Comparison of ENCODE assay signal across 18 cellular contexts in genomic region chr19:28607066-28607583, GRCh38.
"Had no signal": no experiment of that assay in that cellular context is flagged by ENCODE, and none has a peak within 500 bp of the region (broad histone marks: within the 10 kb centered on the region; RNA-seq: fewer than 3 reads in every experiment).

No MANE protein-coding gene starts in this region.

- H3K36me3 ChIP-seq: neutrophil, sigmoid colon, thoracic aorta, transverse colon had no signal

- H2AFZ ChIP-seq: hepatocyte had no signal

- H3K27ac Mint-ChIP-seq: endodermal cell; naive thymus-derived CD8-positive, alpha-beta T cell; stimulated activated naive B cell treated with anti-CD40 and anti-IgM and Interleukin-4, amounts not matched to agents 10 μg/mL and 1 μg/mL and 100 μg/mL, for 72 hours had no signal

- H3K27me3 ChIP-seq: hepatocyte, neutrophil, sigmoid colon, transverse colon had no signal

- H3K4me3 ChIP-seq: coronary artery, hepatocyte, sigmoid colon, skin epidermis, thoracic aorta, transverse colon had no signal

- ATAC-seq: left colon; naive thymus-derived CD8-positive, alpha-beta T cell; stimulated activated naive B cell treated with anti-CD40 and anti-IgM and Interleukin-4, amounts not matched to agents 10 μg/mL and 1 μg/mL and 100 μg/mL, for 72 hours; stimulated activated naive CD8-positive, alpha-beta T cell treated with anti-CD3 and anti-CD28 coated beads, Interleukin-15, amount 100 ng/mL, for 72 hours had no signal

- H3K4me1 Mint-ChIP-seq: stimulated activated naive CD8-positive, alpha-beta T cell treated with anti-CD3 and anti-CD28 coated beads, Interleukin-15, amount 100 ng/mL, for 72 hours had no signal

- H3K4me2 ChIP-seq: hepatocyte had no signal

- H3K79me2 ChIP-seq: hepatocyte had no signal

- H3K4me3 Mint-ChIP-seq: endodermal cell; naive thymus-derived CD8-positive, alpha-beta T cell; stimulated activated naive B cell treated with anti-CD40 and anti-IgM and Interleukin-4, amounts not matched to agents 10 μg/mL and 1 μg/mL and 100 μg/mL, for 72 hours; stimulated activated naive CD8-positive, alpha-beta T cell treated with anti-CD3 and anti-CD28 coated beads, Interleukin-15, amount 100 ng/mL, for 72 hours had no signal

- DNase-seq: effector CD4-positive, alpha-beta T cell; endodermal cell; foreskin melanocyte; left colon; mammary epithelial cell; naive thymus-derived CD8-positive, alpha-beta T cell; posterior cingulate gyrus; sigmoid colon; stimulated activated CD4-positive, alpha-beta T cell treated with anti-CD3 and anti-CD28 coated beads, Interleukin-2, amount 100 ng/mL, for 24 hours; stimulated activated CD4-positive, alpha-beta T cell treated with anti-CD3 and anti-CD28 coated beads, Interleukin-4, amount 100 ng/mL, for 4 hours; stimulated activated naive B cell treated with anti-CD40 and anti-IgM and Interleukin-4, amounts not matched to agents 10 μg/mL and 1 μg/mL and 100 μg/mL, for 72 hours; stimulated activated naive CD8-positive, alpha-beta T cell treated with anti-CD3 and anti-CD28 coated beads, Interleukin-15, amount 100 ng/mL, for 72 hours; transverse colon had no signal

- H3K4me1 ChIP-seq: sigmoid colon, transverse colon had no signal

- H3K27ac ChIP-seq: coronary artery, hepatocyte, neutrophil, sigmoid colon, skin epidermis, thoracic aorta, transverse colon had no signal

- H3K27me3 Mint-ChIP-seq: naive thymus-derived CD8-positive, alpha-beta T cell; stimulated activated naive B cell treated with anti-CD40 and anti-IgM and Interleukin-4, amounts not matched to agents 10 μg/mL and 1 μg/mL and 100 μg/mL, for 72 hours; stimulated activated naive CD8-positive, alpha-beta T cell treated with anti-CD3 and anti-CD28 coated beads, Interleukin-15, amount 100 ng/mL, for 72 hours had no signal
